Comparison of ENCODE assay signal across 8 cellular contexts in the genomic region with DNA sequence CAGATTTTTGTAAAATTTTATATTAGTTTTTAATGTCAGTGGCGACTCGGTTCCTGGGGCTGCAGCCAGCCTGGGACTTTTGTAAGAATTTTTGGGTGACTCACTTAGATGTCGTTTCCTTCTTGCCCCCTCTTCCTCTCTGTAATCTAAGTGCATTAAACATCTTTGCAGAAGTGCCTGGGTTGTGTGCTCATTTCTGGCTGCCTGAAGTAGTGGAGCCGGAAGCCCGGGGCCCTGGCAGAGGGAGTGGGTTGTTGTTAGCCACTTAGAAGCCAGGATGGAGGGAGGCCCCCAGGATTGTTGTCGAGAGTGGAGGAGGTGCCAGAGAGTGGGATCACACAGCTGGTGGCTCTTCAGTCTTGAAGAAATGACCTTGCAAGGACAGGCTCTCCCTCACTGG. TPM values are rescaled to one million over a fixed set of nuclear protein-coding genes. Genes with fewer than 3 reads are reported as not detected.
DNase-seq lines count a peak whose midpoint lies in the region; ATAC-seq lines count a peak whose summit lies in the region.

No MANE protein-coding gene starts in this region.

- ATAC-seq in HG02759 (IDR thresholded peaks at IDR 0.05; ENCODE audit: unreplicated experiment) (no peak), GM21529 (IDR thresholded peaks at IDR 0.05; ENCODE audit: unreplicated experiment) (no peak), HG02840 (IDR thresholded peaks at IDR 0.05; ENCODE audit: low FRiP score, unreplicated experiment) (no peak)

- no peaks in the 10 kb centered on the region for H3K36me3 Mint-ChIP-seq in activated naive CD8-positive, alpha-beta T cell treated with anti-CD3 and anti-CD28 coated beads for 36 hours

- peak; percentile 98 for DNase-seq in NOMO-1 treated with dmso at 0.1 percent for 144 hours (lab: John Stamatoyannopoulos, UW; ENCODE audit: unreplicated experiment)
- peak; percentile 53 for DNase-seq in activated naive CD8-positive, alpha-beta T cell treated with anti-CD3 and anti-CD28 coated beads for 36 hours
- peak; percentile 73 for DNase-seq in iris pigment epithelial cell (ENCODE audit: low read depth)
- DNase-seq in substantia nigra (lab: John Stamatoyannopoulos, UW), result peak in 2 of 49 donors; percentile 34
- no peak for DNase-seq in dedifferentiated amniotic fluid mesenchymal stem cell (ENCODE audit: extremely low spot score)

- H3K27me3 Mint-ChIP-seq in activated naive CD8-positive, alpha-beta T cell treated with anti-CD3 and anti-CD28 coated beads for 36 hours, result no peaks in the 10 kb centered on the region

- no peaks in the 10 kb centered on the region for H3K9me3 Mint-ChIP-seq in activated naive CD8-positive, alpha-beta T cell treated with anti-CD3 and anti-CD28 coated beads for 36 hours

- H3K4me1 Mint-ChIP-seq in activated naive CD8-positive, alpha-beta T cell treated with anti-CD3 and anti-CD28 coated beads for 36 hours, result peaks cover 40% of the 10 kb centered on the region

- peak overlapping the region; percentile 87 for H3K27ac Mint-ChIP-seq in activated naive CD8-positive, alpha-beta T cell treated with anti-CD3 and anti-CD28 coated beads for 36 hours

- H3K27ac ChIP-seq in substantia nigra (ENCODE audit: low read depth, low read length, poor library complexity, severe bottlenecking), result peak overlapping the region; percentile 69

- peak overlapping the region; percentile 60 for H3K4me3 Mint-ChIP-seq in activated naive CD8-positive, alpha-beta T cell treated with anti-CD3 and anti-CD28 coated beads for 36 hours

RNA-seq across cellular contexts. Expression of a gene that starts 11.0 kb away (rescaled TPM):
- total RNA-seq in activated naive CD8-positive, alpha-beta T cell treated with anti-CD3 and anti-CD28 coated beads for 36 hours, result 10 to 100 TPM; 40.4 to 41.8 TPM
